In the genomic region with DNA sequence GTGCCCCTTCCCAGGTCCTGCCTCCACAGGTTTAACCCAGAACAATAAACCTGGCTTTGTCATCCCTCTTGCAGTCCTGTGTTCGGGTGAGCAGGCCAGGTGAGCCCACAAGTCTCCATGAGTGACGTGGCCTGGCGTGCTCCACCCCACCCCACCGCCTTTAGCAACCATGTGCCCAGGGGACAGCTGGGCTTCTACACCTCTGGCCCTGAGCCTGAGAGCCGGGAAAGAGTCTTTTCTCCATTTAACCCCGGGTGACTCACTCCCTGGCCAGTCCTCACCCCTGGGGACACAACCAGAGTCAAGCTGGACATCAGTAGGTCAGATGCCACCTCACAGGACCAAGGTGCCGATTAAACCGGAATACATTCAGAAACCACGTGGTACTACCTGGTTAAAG, we compare ENCODE assay signal across 15 cellular contexts. TPM values are rescaled to one million over a fixed set of nuclear protein-coding genes. Genes with fewer than 3 reads are reported as not detected.
DNase-seq lines count a peak whose midpoint lies in the region; ATAC-seq and TF ChIP-seq lines count a peak whose summit lies in the region.
"Had no signal": no experiment of that assay in that cellular context is flagged by ENCODE, and none has a peak within 500 bp of the region (broad histone marks: within the 10 kb centered on the region; RNA-seq: fewer than 3 reads in every experiment).

No MANE protein-coding gene starts in this region.

- no peak overlapping the region for H2BK15ac ChIP-seq in mesenchymal stem cell (ENCODE audit: low read depth, poor library complexity, severe bottlenecking)

- H3K36me3 ChIP-seq in mesenchymal stem cell (ENCODE audit: control insufficient read depth in 1 of 2, insufficient read depth in 2 of 2, low read depth in 1 of 2, low read length in 2 of 2) (peaks cover 37 to 40% of the 10 kb centered on the region in 2 experiments), subcutaneous abdominal adipose tissue (ENCODE audit: control insufficient read depth in 5 of 5, insufficient read depth in 5 of 5, low read length in 5 of 5) (peaks cover 0 to 32% (median 27%) of the 10 kb centered on the region in 5 donors), Caco-2 (ENCODE audit: control insufficient read depth, insufficient read depth, low read length) (peaks cover 5% of the 10 kb centered on the region; the same call in 1 of the 2 replicates)

- H3K9me3 ChIP-seq in mesenchymal stem cell (ENCODE audit: control insufficient read depth, low read length) (no peaks in the 10 kb centered on the region), subcutaneous abdominal adipose tissue (ENCODE audit: control insufficient read depth in 5 of 5, low read length in 5 of 5) (no peaks in the 10 kb centered on the region), Caco-2 (no peaks in the 10 kb centered on the region)
- H3K9me3 ChIP-seq: BLaER1 had no signal

- no peak overlapping the region for H2BK5ac ChIP-seq in mesenchymal stem cell (ENCODE audit: low read depth, low read length, poor library complexity, severe bottlenecking)

- H3K4me1 Mint-ChIP-seq in activated T-cell treated with anti-CD3 and anti-CD28 coated beads, Interleukin-2, amount 50 U/mL, for 24 hours (ENCODE audit: low read depth) = peaks cover 35% of the 10 kb centered on the region
- peaks cover 52% of the 10 kb centered on the region for H3K4me1 Mint-ChIP-seq in stimulated activated naive CD8-positive, alpha-beta T cell treated with anti-CD3 and anti-CD28 coated beads, Interleukin-15, amount 100 ng/mL, for 72 hours
- H3K4me1 Mint-ChIP-seq in Caco-2 (ENCODE audit: low read depth, unreplicated experiment) = peaks cover 14% of the 10 kb centered on the region

- POLR2A ChIA-PET in RWPE1 (lab: Yijun Ruan, JAX; ENCODE audit: low non-redundant PET) = no interaction called here
- POLR2A ChIA-PET in Caco-2 (lab: Charles Lee) = no interaction called here

- ATAC-seq in stimulated activated naive CD8-positive, alpha-beta T cell treated with anti-CD3 and anti-CD28 coated beads, Interleukin-15, amount 100 ng/mL, for 72 hours = no peak
- ATAC-seq: GM12878, HCT116 had no signal

- intact Hi-C loops in Caco-2 (cut with micrococcal nuclease; ENCODE audit: unreplicated experiment) = no loop called here

- CTCF ChIA-PET in RWPE1 (lab: Yijun Ruan, JAX) (interaction anchor here (0.6 to 0.9 kb wide), 3 partner anchors 84 to 337 kb away, joined by 3 read pairs; no protein-coding TSS in a partner anchor), Caco-2 (lab: Charles Lee) (no interaction called here)

- H3K4me3 ChIP-seq in mesenchymal stem cell (ENCODE audit: insufficient read depth in 1 of 2, low read depth in 1 of 2, low read length in 2 of 2) (no peak overlapping the region), subcutaneous abdominal adipose tissue (ENCODE audit: low read depth in 1 of 5, low read length in 5 of 5) (no peak overlapping the region), Caco-2 (ENCODE audit: low read depth, low read length) (no peak overlapping the region)
- H3K4me3 ChIP-seq: BLaER1, GM12878 had no signal

- no peak overlapping the region for H2BK120ac ChIP-seq in mesenchymal stem cell (ENCODE audit: low read depth, low read length)

- no peak overlapping the region for H3K18ac ChIP-seq in mesenchymal stem cell (ENCODE audit: low read depth in 1 of 2, low read length in 2 of 2)

- H3K4ac ChIP-seq in mesenchymal stem cell (ENCODE audit: low read depth in 1 of 2, low read length in 2 of 2) = no peak overlapping the region

- H2BK12ac ChIP-seq in mesenchymal stem cell (ENCODE audit: low read length in 2 of 2) = no peak overlapping the region

- H3K4me3 Mint-ChIP-seq in activated T-cell treated with anti-CD3 and anti-CD28 coated beads, Interleukin-2, amount 50 U/mL, for 24 hours = no peak overlapping the region
- no peak overlapping the region for H3K4me3 Mint-ChIP-seq in stimulated activated naive CD8-positive, alpha-beta T cell treated with anti-CD3 and anti-CD28 coated beads, Interleukin-15, amount 100 ng/mL, for 72 hours
- H3K4me3 Mint-ChIP-seq in Caco-2 (ENCODE audit: unreplicated experiment) = no peak overlapping the region

- H3K9me3 Mint-ChIP-seq in activated T-cell treated with anti-CD3 and anti-CD28 coated beads, Interleukin-2, amount 50 U/mL, for 24 hours = no peaks in the 10 kb centered on the region
- no peaks in the 10 kb centered on the region for H3K9me3 Mint-ChIP-seq in stimulated activated naive CD8-positive, alpha-beta T cell treated with anti-CD3 and anti-CD28 coated beads, Interleukin-15, amount 100 ng/mL, for 72 hours
- H3K9me3 Mint-ChIP-seq in Caco-2 (ENCODE audit: unreplicated experiment) = no peaks in the 10 kb centered on the region
- H3K9me3 Mint-ChIP-seq: IgD-negative memory B cell had no signal

- H3K14ac ChIP-seq in mesenchymal stem cell (ENCODE audit: low read length in 2 of 2) = no peak overlapping the region

- 95% methylated on average over 9 of the region's 9 CpGs for WGBS in mesenchymal stem cell

- peaks cover 22% of the 10 kb centered on the region for H3K79me1 ChIP-seq in mesenchymal stem cell (replicated peaks; ENCODE audit: low read length, poor library complexity, severe bottlenecking)

- H3K4me1 ChIP-seq in mesenchymal stem cell (ENCODE audit: control insufficient read depth, insufficient read depth, low read depth, low read length) (peaks cover 10% of the 10 kb centered on the region), subcutaneous abdominal adipose tissue (ENCODE audit: control insufficient read depth in 5 of 5, insufficient read depth in 5 of 5, low read length in 5 of 5) (peaks cover 5 to 40% (median 27%) of the 10 kb centered on the region in 5 donors), Caco-2 (no peaks in the 10 kb centered on the region)

- no TSS peak for BruUV-seq in Caco-2 (replicated peaks; lab: Mats Ljungman, UMichigan)

- no peak for TF ChIP-seq CTCF in RWPE1 (conservative IDR thresholded peaks at IDR 0.05; ENCODE audit: low read depth)
- no peak for TF ChIP-seq CTCF in Caco-2 (IDR thresholded peaks at IDR 0.05; ENCODE audit: insufficient read depth in 1 of 2, low read depth in 1 of 2, low read length in 1 of 2, severe bottlenecking in 1 of 2, unreplicated experiment in 1 of 2)

- no peak for DNase-seq in activated T-cell treated with anti-CD3 and anti-CD28 coated beads, Interleukin-2, amount 50 U/mL, for 24 hours
- no peak for DNase-seq in activated T-cell treated with anti-CD3 and anti-CD28 coated beads for 4 hours
- DNase-seq in RWPE1 (ENCODE audit: low spot score) = no peak
- no peak for DNase-seq in mesenchymal stem cell
- DNase-seq in stimulated activated naive CD8-positive, alpha-beta T cell treated with anti-CD3 and anti-CD28 coated beads, Interleukin-15, amount 100 ng/mL, for 72 hours = no peak
- DNase-seq in Caco-2 = no peak
- DNase-seq in NCI-H510A treated with DMSO at 0.1 percent for 48 hours (lab: John Stamatoyannopoulos, UW) = no peak
- DNase-seq: AML-193, DMS79 had no signal

- peaks cover 58% of the 10 kb centered on the region for H3K36me3 Mint-ChIP-seq in activated T-cell treated with anti-CD3 and anti-CD28 coated beads, Interleukin-2, amount 50 U/mL, for 24 hours (ENCODE audit: low read depth)
- H3K36me3 Mint-ChIP-seq in Caco-2 (ENCODE audit: insufficient read depth, unreplicated experiment) = peaks cover 36% of the 10 kb centered on the region

- no peak overlapping the region for H3K23ac ChIP-seq in mesenchymal stem cell (ENCODE audit: low read length in 2 of 2)

- peak overlapping the region; percentile 5 for H3K27ac Mint-ChIP-seq in activated T-cell treated with anti-CD3 and anti-CD28 coated beads, Interleukin-2, amount 50 U/mL, for 24 hours
- peak overlapping the region in 1 of 2 donors; percentile 32 for H3K27ac Mint-ChIP-seq in stimulated activated naive CD8-positive, alpha-beta T cell treated with anti-CD3 and anti-CD28 coated beads, Interleukin-15, amount 100 ng/mL, for 72 hours
- no peak overlapping the region for H3K27ac Mint-ChIP-seq in Caco-2 (ENCODE audit: unreplicated experiment)

- H3K9ac ChIP-seq in mesenchymal stem cell (ENCODE audit: low read length) = peak overlapping the region; percentile 15
- H3K9ac ChIP-seq in subcutaneous abdominal adipose tissue (ENCODE audit: low read length in 5 of 5) = no peak overlapping the region
- H3K9ac ChIP-seq: BLaER1 had no signal

- H4K91ac ChIP-seq in mesenchymal stem cell (ENCODE audit: low read length) = no peak overlapping the region

- no peak overlapping the region for H2AK5ac ChIP-seq in mesenchymal stem cell (ENCODE audit: low read length, severe bottlenecking)

- no peaks in the 10 kb centered on the region for H3K27me3 Mint-ChIP-seq in activated T-cell treated with anti-CD3 and anti-CD28 coated beads, Interleukin-2, amount 50 U/mL, for 24 hours
- H3K27me3 Mint-ChIP-seq in stimulated activated naive CD8-positive, alpha-beta T cell treated with anti-CD3 and anti-CD28 coated beads, Interleukin-15, amount 100 ng/mL, for 72 hours = no peaks in the 10 kb centered on the region
- H3K27me3 Mint-ChIP-seq in Caco-2 (ENCODE audit: insufficient read depth, unreplicated experiment) = no peaks in the 10 kb centered on the region
- H3K27me3 Mint-ChIP-seq: IgD-negative memory B cell had no signal

- peak overlapping the region; percentile 88 for H3K27ac ChIP-seq in RWPE1
- no peak overlapping the region for H3K27ac ChIP-seq in mesenchymal stem cell (ENCODE audit: low read length, poor library complexity, severe bottlenecking)
- peak overlapping the region; percentile 37 for H3K27ac ChIP-seq in subcutaneous abdominal adipose tissue (ENCODE audit: low read depth, low read length)
- H3K27ac ChIP-seq: 22Rv1, BLaER1 had no signal

- H4K8ac ChIP-seq in mesenchymal stem cell (ENCODE audit: low read length) = no peak overlapping the region

- H3K4me2 ChIP-seq in mesenchymal stem cell (ENCODE audit: low read length, poor library complexity, severe bottlenecking) = no peak overlapping the region
- H3K4me2 ChIP-seq: BLaER1 had no signal

- no peaks in the 10 kb centered on the region for H3K27me3 ChIP-seq in mesenchymal stem cell (ENCODE audit: control insufficient read depth in 1 of 2, insufficient read depth in 1 of 2, low read length in 2 of 2)
- H3K27me3 ChIP-seq in subcutaneous abdominal adipose tissue (ENCODE audit: control insufficient read depth in 5 of 5, insufficient read depth in 4 of 5, low read length in 5 of 5) = no peaks in the 10 kb centered on the region
- H3K27me3 ChIP-seq in Caco-2 (replicated peaks; ENCODE audit: control insufficient read depth, insufficient read depth, low read length) = no peaks in the 10 kb centered on the region
- H3K27me3 ChIP-seq: BLaER1 had no signal

- H2AFZ ChIP-seq in mesenchymal stem cell (ENCODE audit: low read depth, low read length) = no peak overlapping the region

RNA-seq across cellular contexts. Expression of a gene that starts 4.1 kb away (rescaled TPM):
- 327 TPM for polyA plus RNA-seq in mesenchymal stem cell (2013, experiment 1 of 2)
- polyA plus RNA-seq in mesenchymal stem cell (2013, experiment 2 of 2) = 323 TPM
- total RNA-seq in Caco-2 (2022) = 107 and 113 TPM in 2 replicates

RNA-seq across cellular contexts. Expression of a gene that starts 14.1 kb away (rescaled TPM):
- polyA plus RNA-seq in mesenchymal stem cell (2013, experiment 1 of 2) = 26.1 TPM
- polyA plus RNA-seq in mesenchymal stem cell (2013, experiment 2 of 2) = 24.1 TPM
- 23.3 and 25.7 TPM in 2 replicates for total RNA-seq in Caco-2 (2022)

RNA-seq across cellular contexts. Expression of a gene that starts 16.8 kb away (rescaled TPM):
- 6.3 TPM for polyA plus RNA-seq in mesenchymal stem cell (2013, experiment 1 of 2)
- 6.2 TPM for polyA plus RNA-seq in mesenchymal stem cell (2013, experiment 2 of 2)
- 4.0 and 5.7 TPM in 2 replicates for total RNA-seq in Caco-2 (2022)
